Comparison of ENCODE assay signal across 8 cellular contexts in the genomic region with DNA sequence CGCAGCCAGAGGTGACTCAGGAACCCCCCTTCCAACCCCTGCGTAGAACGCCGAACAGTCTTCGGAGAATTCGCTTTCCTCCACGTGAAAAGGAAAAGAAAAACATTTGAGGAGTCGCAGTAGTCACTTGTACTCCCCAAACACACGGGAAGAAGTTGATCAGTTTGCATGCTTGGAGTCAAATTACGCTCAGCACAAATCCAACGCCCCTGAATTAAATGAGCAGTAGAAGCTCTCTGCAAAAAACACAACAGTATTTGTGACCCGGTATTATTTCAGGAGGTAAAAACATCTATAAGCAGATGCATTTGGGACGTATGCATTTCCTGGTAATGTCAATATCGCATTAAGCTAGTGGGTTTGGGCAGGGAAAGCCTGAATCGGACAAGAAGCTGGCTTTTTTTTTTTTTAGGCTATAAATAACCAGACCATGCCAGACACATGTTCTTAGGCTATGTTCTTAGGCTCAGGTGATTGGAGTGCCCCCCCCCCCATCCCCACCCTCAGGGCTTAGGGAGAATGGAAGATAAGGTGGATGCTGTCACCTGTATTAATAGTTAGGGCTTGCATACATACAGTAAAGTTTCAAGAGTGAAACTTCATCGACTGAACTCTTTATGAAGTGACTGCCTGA. TPM values are rescaled to one million over a fixed set of nuclear protein-coding genes. Genes with fewer than 3 reads are reported as not detected.
DNase-seq lines count a peak whose midpoint lies in the region; ATAC-seq and TF ChIP-seq lines count a peak whose summit lies in the region.

No MANE protein-coding gene starts in this region.

- H3K4me1 Mint-ChIP-seq in immature natural killer cell: peaks cover 22 to 50% of the 10 kb centered on the region in 2 donors
- peaks cover 25% of the 10 kb centered on the region for H3K4me1 Mint-ChIP-seq in stimulated activated memory B cell treated with anti-CD40 and anti-IgM and Interleukin-4, amounts not matched to agents 10 μg/mL and 1 μg/mL and 100 μg/mL, for 72 hours

- H4K20me1 ChIP-seq in KMS-11 (ENCODE audit: insufficient read depth): no peaks in the 10 kb centered on the region

- peak overlapping the region; percentile 89 to 97 (median 93) for H3K27ac Mint-ChIP-seq in immature natural killer cell
- H3K27ac Mint-ChIP-seq in stimulated activated memory B cell treated with anti-CD40 and anti-IgM and Interleukin-4, amounts not matched to agents 10 μg/mL and 1 μg/mL and 100 μg/mL, for 72 hours: peak overlapping the region; percentile 92

- peaks cover 8 to 11% (median 9%) of the 10 kb centered on the region in 3 donors for H3K27me3 Mint-ChIP-seq in immature natural killer cell (ENCODE audit: low read depth in 3 of 3)
- no peaks in the 10 kb centered on the region for H3K27me3 Mint-ChIP-seq in stimulated activated memory B cell treated with anti-CD40 and anti-IgM and Interleukin-4, amounts not matched to agents 10 μg/mL and 1 μg/mL and 100 μg/mL, for 72 hours

- DNase-seq in G401 (ENCODE audit: low spot score) (peak; percentile 34), astrocyte of the cerebellum (ENCODE audit: low read depth) (no peak), immature natural killer cell (peak in 1 of 3 donors; percentile 5), NCI-H1092 treated with DMSO at 0.1 percent for 48 hours (lab: John Stamatoyannopoulos, UW) (no peak), GOT3 (lab: John Stamatoyannopoulos, UW) (no peak)

- TF ChIP-seq CTCF in KMS-11 (conservative IDR thresholded peaks at IDR 0.05; ENCODE audit: low read depth, low read length) (no peak), astrocyte of the cerebellum (IDR thresholded peaks at IDR 0.05; ENCODE audit: low read depth, low read length, missing control alignments) (no peak)

- H3K79me2 ChIP-seq in KMS-11 (ENCODE audit: insufficient read depth, low read depth): peaks cover 12% of the 10 kb centered on the region; the same call in 1 of the 2 replicates

- no peak for ATAC-seq in stimulated activated memory B cell treated with anti-CD40 and anti-IgM and Interleukin-4, amounts not matched to agents 10 μg/mL and 1 μg/mL and 100 μg/mL, for 72 hours
- ATAC-seq in GM21528 (IDR thresholded peaks at IDR 0.05; ENCODE audit: low FRiP score, unreplicated experiment): no peak

- H3K27me3 ChIP-seq in KMS-11 (ENCODE audit: insufficient read depth, low read depth): no peaks in the 10 kb centered on the region

- H3K9me3 Mint-ChIP-seq in immature natural killer cell: no peaks in the 10 kb centered on the region
- H3K9me3 Mint-ChIP-seq in stimulated activated memory B cell treated with anti-CD40 and anti-IgM and Interleukin-4, amounts not matched to agents 10 μg/mL and 1 μg/mL and 100 μg/mL, for 72 hours: no peaks in the 10 kb centered on the region

- H3K9ac ChIP-seq in KMS-11: peak overlapping the region; percentile 75

- H3K4me1 ChIP-seq in KMS-11 (ENCODE audit: low read depth, poor library complexity, severe bottlenecking): peaks cover 14% of the 10 kb centered on the region

- H3K27ac ChIP-seq in KMS-11: peak overlapping the region; percentile 9

- H2AFZ ChIP-seq in KMS-11 (ENCODE audit: low read depth): peak overlapping the region; percentile 88

- peak overlapping the region; percentile 90 to 97 (median 95) for H3K4me3 Mint-ChIP-seq in immature natural killer cell
- H3K4me3 Mint-ChIP-seq in stimulated activated memory B cell treated with anti-CD40 and anti-IgM and Interleukin-4, amounts not matched to agents 10 μg/mL and 1 μg/mL and 100 μg/mL, for 72 hours: peak overlapping the region; percentile 94

- H3K36me3 Mint-ChIP-seq in immature natural killer cell: no peaks in the 10 kb centered on the region
- H3K36me3 Mint-ChIP-seq in stimulated activated memory B cell treated with anti-CD40 and anti-IgM and Interleukin-4, amounts not matched to agents 10 μg/mL and 1 μg/mL and 100 μg/mL, for 72 hours: no peaks in the 10 kb centered on the region

- H3K36me3 ChIP-seq in KMS-11 (ENCODE audit: insufficient read depth): no peaks in the 10 kb centered on the region

- H3K4me3 ChIP-seq in KMS-11 (IDR thresholded peaks at IDR 0.05; ENCODE audit: insufficient read depth, low read depth, low read length) (no peak overlapping the region), astrocyte of the cerebellum (ENCODE audit: low read depth, low read length) (peak overlapping the region; percentile 77)

- in situ Hi-C loops in G401 (cut with HindIII; ENCODE audit: low sequenced_read_pairs): no loop called here
- in situ Hi-C loops in astrocyte of the cerebellum (cut with HindIII; ENCODE audit: low sequenced_read_pairs): no loop called here

- peak overlapping the region; percentile 77 for H3K4me2 ChIP-seq in KMS-11

RNA-seq across cellular contexts. Expression of gene ARL15, which starts 0.9 kb away (rescaled TPM):
- total RNA-seq in G401 (2014; rRNA removed; shearing (Covaris generic)): 0.64 and 2.1 TPM in 2 replicates
- 10 to 100 TPM; 15.0 to 20.3 (median 16.2) TPM for polyA plus RNA-seq in immature natural killer cell
